Comparison of ENCODE assay signal across 7 cellular contexts in genomic region chr13:80037505-80037888, GRCh38.
DNase-seq lines count a peak whose midpoint lies in the region; ATAC-seq and TF ChIP-seq lines count a peak whose summit lies in the region.

No MANE protein-coding gene starts in this region.

- no peaks in the 10 kb centered on the region for H3K27me3 ChIP-seq in psoas muscle (ENCODE audit: insufficient read depth in 3 of 3, low read length in 2 of 3)

- no peak overlapping the region for H3K27ac ChIP-seq in psoas muscle

- no peaks in the 10 kb centered on the region for H3K9me3 ChIP-seq in psoas muscle

- ATAC-seq in GM19463 (IDR thresholded peaks at IDR 0.05; ENCODE audit: unreplicated experiment) (peak; percentile 61), HG03575 (IDR thresholded peaks at IDR 0.05; ENCODE audit: extremely low read depth, insufficient number of reproducible peaks, low FRiP score, unreplicated experiment) (peak; percentile 46), HG02571 (IDR thresholded peaks at IDR 0.05; ENCODE audit: unreplicated experiment) (no peak), psoas muscle (no peak)

- H3K4me1 ChIP-seq in psoas muscle, result no peaks in the 10 kb centered on the region

- WGBS in psoas muscle, 3 donors, result 73 to 75% (median 75%) methylated on average over 2 of the region's 2 CpGs

- TF ChIP-seq CTCF in psoas muscle (IDR thresholded peaks at IDR 0.05), result no peak

- H3K4me3 ChIP-seq in psoas muscle, result no peak overlapping the region

- H3K36me3 ChIP-seq in psoas muscle (ENCODE audit: insufficient read depth in 1 of 2, low read depth in 1 of 2), result no peaks in the 10 kb centered on the region

- intact Hi-C loops in psoas muscle (cut with DNase I), result no loop called here

- DNase-seq in epidermal melanocyte (ENCODE audit: insufficient read length, low spot score) (peak; percentile 18), superior temporal gyrus (ENCODE audit: extremely low spot score) (peak; percentile 27), psoas muscle (no peak)
- DNase-seq in central memory CD4-positive, alpha-beta T cell, result no peak

Comparison
In these comparisons a context has a peak if more than half of its experiments do, and no peak if none do; other contexts are left out.
1. ATAC-seq: peak in GM19463 (single experiment) and HG03575 (single experiment); none in HG02571 (single experiment) and psoas muscle (0 of 4).
2. DNase-seq: peak in epidermal melanocyte (single experiment) and superior temporal gyrus (single experiment); none in central memory CD4-positive, alpha-beta T cell (single experiment) and psoas muscle (0 of 2).